In genomic region chr6:38400101-38400500, GRCh38 we compare ENCODE assay signal across 26 cellular contexts.
"Had no signal": no experiment of that assay in that cellular context is flagged by ENCODE, and none has a peak within 500 bp of the region (broad histone marks: within the 10 kb centered on the region; RNA-seq: fewer than 3 reads in every experiment).

No MANE protein-coding gene starts in this region.

- H3K27ac ChIP-seq: neural progenitor cell, ovary, parathyroid adenoma, psoas muscle, right lobe of liver, sigmoid colon, spleen, thoracic aorta, thyroid gland, tibial nerve, upper lobe of left lung, vagina had no signal

- H2AFZ ChIP-seq: neural progenitor cell, parathyroid adenoma had no signal

- DNase-seq: natural killer cell; occipital lobe; ovary; posterior cingulate gyrus; psoas muscle; right cardiac atrium; right lobe of liver; sigmoid colon; spleen; stimulated activated CD4-positive, alpha-beta T cell treated with anti-CD3 and anti-CD28 coated beads, Interleukin-12 subunit alpha, Interleukin-12 subunit beta, amount 100 ng/mL, for 4 hours; stimulated activated CD4-positive, alpha-beta T cell treated with anti-CD3 and anti-CD28 coated beads, Interleukin-1b, Interleukin-23, amount 100 ng/mL, for 48 hours; stimulated activated CD4-positive, alpha-beta T cell treated with anti-CD3 and anti-CD28 coated beads, Interleukin-4, amount 100 ng/mL, for 1 hour; stimulated activated CD4-positive, alpha-beta T cell treated with anti-CD3 and anti-CD28 coated beads, Interleukin-4, amount 100 ng/mL, for 4 hours; stimulated activated CD8-positive, alpha-beta memory T cell treated with anti-CD3 and anti-CD28 coated beads, Interleukin-4, amount 100 ng/mL, for 48 hours; stimulated activated naive CD4-positive, alpha-beta T cell; stimulated activated naive CD8-positive, alpha-beta T cell treated with anti-CD3 and anti-CD28 coated beads, Interleukin-15, amount 100 ng/mL, for 72 hours; stimulated activated naive CD8-positive, alpha-beta T cell treated with anti-CD3 and anti-CD28 coated beads, Interleukin-15, Interleukin-2, amounts not matched to agents 100 U/mL and 50 U/mL, for 24 hours; thyroid gland; trophoblast cell; upper lobe of left lung had no signal

- H3K4me1 ChIP-seq: neural progenitor cell had no signal

- H3K9ac ChIP-seq: neural progenitor cell, parathyroid adenoma had no signal

- H3K9me3 ChIP-seq: ovary, psoas muscle, right lobe of liver, sigmoid colon, thoracic aorta, thyroid gland, tibial nerve, upper lobe of left lung, vagina had no signal

- H3K36me3 ChIP-seq: neural progenitor cell, ovary, right lobe of liver, sigmoid colon, spleen, thoracic aorta, thyroid gland, tibial nerve, upper lobe of left lung, vagina had no signal

- H3K4me3 ChIP-seq: neural progenitor cell, ovary, psoas muscle, right lobe of liver, sigmoid colon, smooth muscle cell, spleen, thoracic aorta, thyroid gland, tibial nerve, upper lobe of left lung, vagina had no signal

- H3K4me2 ChIP-seq: neural progenitor cell, smooth muscle cell had no signal

- H3K27me3 ChIP-seq: neural progenitor cell, ovary, right lobe of liver, sigmoid colon, spleen, thyroid gland, tibial nerve, upper lobe of left lung, vagina had no signal
